ENCODE assay signal across 37 cellular contexts in the genomic region with DNA sequence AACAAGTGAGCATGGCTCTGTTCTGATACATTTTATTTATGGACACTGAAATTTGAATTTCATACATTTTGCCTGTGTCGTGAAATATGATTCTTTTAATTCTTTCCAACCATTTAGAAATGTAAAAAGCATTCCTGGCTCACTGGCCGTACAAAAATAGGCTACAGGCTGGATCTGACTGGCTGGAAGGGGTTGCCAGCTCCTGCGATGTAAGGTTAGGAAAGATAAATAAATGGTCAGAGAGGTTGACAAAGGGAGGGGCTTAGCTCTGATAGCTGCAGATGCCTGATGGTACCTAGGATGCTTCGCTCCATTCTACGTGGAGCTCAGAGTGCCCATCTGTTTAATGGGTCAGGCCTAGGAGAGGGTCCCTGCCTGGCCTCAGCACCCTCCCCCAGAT. TPM values are rescaled to one million over a fixed set of nuclear protein-coding genes. Genes with fewer than 3 reads are reported as not detected.
"Had no signal": no experiment of that assay in that cellular context is flagged by ENCODE, and none has a peak within 500 bp of the region (broad histone marks: within the 10 kb centered on the region; RNA-seq: fewer than 3 reads in every experiment).

No MANE protein-coding gene starts in this region.

- H3K4me3 Mint-ChIP-seq: activated CD4-positive, alpha-beta memory T cell treated with anti-CD3 and anti-CD28 coated beads, Interleukin-2, amount 10 ng/mL, durations not matched to agents 7 days and 5 days; activated CD8-positive, alpha-beta memory T cell treated with anti-CD3 and anti-CD28 coated beads, Interleukin-2, amount 10 ng/mL, durations not matched to agents 7 days and 5 days; activated naive CD4-positive, alpha-beta T cell treated with anti-CD3 and anti-CD28 coated beads, Interleukin-2, amount 10 ng/mL, durations not matched to agents 7 days and 5 days; activated naive CD8-positive, alpha-beta T cell; activated naive CD8-positive, alpha-beta T cell treated with anti-CD3 and anti-CD28 coated beads, Interleukin-2, amount 50 U/mL, for 24 hours had no signal

- H3K9me3 ChIP-seq: MG63, Peyer's patch had no signal

- H3K4me1 Mint-ChIP-seq: activated CD4-positive, alpha-beta memory T cell treated with anti-CD3 and anti-CD28 coated beads, Interleukin-2, amount 10 ng/mL, durations not matched to agents 7 days and 5 days; activated CD8-positive, alpha-beta memory T cell treated with anti-CD3 and anti-CD28 coated beads, Interleukin-2, amount 10 ng/mL, durations not matched to agents 7 days and 5 days; activated naive CD4-positive, alpha-beta T cell treated with anti-CD3 and anti-CD28 coated beads, Interleukin-2, amount 10 ng/mL, durations not matched to agents 7 days and 5 days; activated naive CD8-positive, alpha-beta T cell treated with anti-CD3 and anti-CD28 coated beads, Interleukin-2, amount 50 U/mL, for 24 hours had no signal

- ATAC-seq: activated CD8-positive, alpha-beta memory T cell treated with anti-CD3 and anti-CD28 coated beads, Interleukin-2, amount 10 ng/mL, durations not matched to agents 7 days and 5 days; activated naive CD8-positive, alpha-beta T cell treated with anti-CD3 and anti-CD28 coated beads, Interleukin-2, amount 50 U/mL, for 24 hours; PC-3 had no signal

- H3K4me3 ChIP-seq: coronary artery, MG63, Peyer's patch had no signal

- H3K9me3 Mint-ChIP-seq: activated CD4-positive, alpha-beta memory T cell treated with anti-CD3 and anti-CD28 coated beads, Interleukin-2, amount 10 ng/mL, durations not matched to agents 7 days and 5 days; activated naive CD4-positive, alpha-beta T cell treated with anti-CD3 and anti-CD28 coated beads, Interleukin-2, amount 10 ng/mL, durations not matched to agents 7 days and 5 days; activated naive CD8-positive, alpha-beta T cell treated with anti-CD3 and anti-CD28 coated beads, Interleukin-2, amount 50 U/mL, for 24 hours had no signal

- DNase-seq: activated CD4-positive, alpha-beta memory T cell treated with anti-CD3 and anti-CD28 coated beads, Interleukin-2, amount 10 ng/mL, durations not matched to agents 7 days and 5 days; activated CD4-positive, alpha-beta T cell treated with anti-CD3 and anti-CD28 coated beads for 1 hour; activated CD4-positive, alpha-beta T cell treated with anti-CD3 and anti-CD28 coated beads for 48 hours; activated CD4-positive, CD25-positive, alpha-beta regulatory T cell; activated CD8-positive, alpha-beta memory T cell treated with anti-CD3 and anti-CD28 coated beads for 24 hours; activated CD8-positive, alpha-beta memory T cell treated with anti-CD3 and anti-CD28 coated beads, Interleukin-2, amount 10 ng/mL, durations not matched to agents 7 days and 5 days; activated CD8-positive, alpha-beta memory T cell treated with anti-CD3 and anti-CD28 coated beads, Interleukin-2, amount 50 U/mL, for 48 hours; activated effector memory CD4-positive, alpha-beta T cell treated with Interleukin-2 at 50 U/mL for 16 hours; activated naive CD4-positive, alpha-beta T cell treated with anti-CD3 and anti-CD28 coated beads, Interleukin-2, amount 10 ng/mL, durations not matched to agents 7 days and 5 days; activated naive CD8-positive, alpha-beta T cell treated with anti-CD3 and anti-CD28 coated beads, Interleukin-2, amount 50 U/mL, for 24 hours; activated T-cell treated with anti-CD3 and anti-CD28 coated beads, Interleukin-2, amount 50 U/mL, for 48 hours; brain microvascular endothelial cell; central memory CD4-positive, alpha-beta T cell; Kasumi-1; KBM-7; MG63; NCI-H1048; NCI-H1105 treated with DMSO at 0.1 percent for 48 hours; NCI-H1436; NCI-H1694 treated with DMSO at 0.1 percent for 48 hours; NCI-H2029; NCI-H2171 treated with DMSO at 0.1 percent for 48 hours; NCI-H226; NCI-H446 treated with DMSO at 0.1 percent for 48 hours; NCI-H82; NK-92 treated with Interleukin-12 subunit alpha and Interleukin-12 subunit beta, amount 100 ng/mL, for 24 hours; PC-3; Peyer's patch; Right ventricle myocardium superior; SW 1271; T-helper 1 cell; T-helper 2 cell; T-helper 9 cell; WERI-Rb-1 had no signal

- H3K36me3 Mint-ChIP-seq: activated CD8-positive, alpha-beta memory T cell treated with anti-CD3 and anti-CD28 coated beads, Interleukin-2, amount 10 ng/mL, durations not matched to agents 7 days and 5 days; activated naive CD4-positive, alpha-beta T cell treated with anti-CD3 and anti-CD28 coated beads, Interleukin-2, amount 10 ng/mL, durations not matched to agents 7 days and 5 days; activated naive CD8-positive, alpha-beta T cell had no signal

- H3K27ac ChIP-seq: brain microvascular endothelial cell, coronary artery, Peyer's patch, RWPE1, WERI-Rb-1 had no signal

- H3K27ac Mint-ChIP-seq: activated CD4-positive, alpha-beta memory T cell treated with anti-CD3 and anti-CD28 coated beads, Interleukin-2, amount 10 ng/mL, durations not matched to agents 7 days and 5 days; activated CD8-positive, alpha-beta memory T cell treated with anti-CD3 and anti-CD28 coated beads, Interleukin-2, amount 10 ng/mL, durations not matched to agents 7 days and 5 days; activated naive CD4-positive, alpha-beta T cell treated with anti-CD3 and anti-CD28 coated beads, Interleukin-2, amount 10 ng/mL, durations not matched to agents 7 days and 5 days; activated naive CD8-positive, alpha-beta T cell; activated naive CD8-positive, alpha-beta T cell treated with anti-CD3 and anti-CD28 coated beads, Interleukin-2, amount 50 U/mL, for 24 hours had no signal

- H3K36me3 ChIP-seq: brain microvascular endothelial cell, MG63, Peyer's patch, WERI-Rb-1 had no signal

RNA-seq across cellular contexts. Expression of gene ADCYAP1R1, which starts 3.4 kb away (rescaled TPM):
- total RNA-seq: activated CD4-positive, alpha-beta memory T cell treated with anti-CD3 and anti-CD28 coated beads, Interleukin-2, amount 10 ng/mL, durations not matched to agents 7 days and 5 days; activated CD8-positive, alpha-beta memory T cell treated with anti-CD3 and anti-CD28 coated beads, Interleukin-2, amount 10 ng/mL, durations not matched to agents 7 days and 5 days; PC-3 had no signal
